In the genomic region with DNA sequence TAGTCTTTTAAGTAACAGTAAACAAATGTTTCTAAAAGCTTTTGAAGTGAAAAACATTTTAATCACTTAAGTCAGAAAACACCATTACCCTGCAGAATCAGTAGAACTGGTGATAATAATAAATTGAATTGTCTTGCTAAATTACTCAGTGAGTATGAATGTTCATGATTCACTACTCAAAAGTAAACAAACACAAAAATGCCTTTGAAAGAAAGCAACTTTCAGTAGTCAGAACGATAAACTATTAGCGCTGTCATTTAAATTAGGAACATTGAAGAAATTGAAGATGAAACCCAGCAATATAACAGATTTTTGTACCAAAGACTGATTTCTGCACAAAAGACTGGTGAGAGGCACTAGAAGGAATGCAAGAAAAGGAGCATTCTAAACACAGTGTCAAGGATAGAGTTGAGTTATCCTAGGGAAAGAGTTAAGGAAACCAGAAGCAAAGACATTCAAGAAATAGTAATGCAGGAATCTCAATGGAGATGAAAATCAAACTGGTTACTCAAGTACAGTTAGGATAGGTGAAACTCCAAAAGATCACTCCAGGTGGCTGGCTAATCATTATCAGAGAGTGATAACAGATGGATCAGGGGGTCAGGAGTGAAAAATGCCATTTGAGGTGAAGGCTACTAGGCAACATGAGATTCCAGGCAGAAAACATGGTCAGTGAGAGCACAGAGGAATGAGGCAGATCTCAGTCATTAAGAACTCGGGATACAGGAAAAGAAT, we compare ENCODE assay signal across 1 cellular context.
TF ChIP-seq lines count a peak whose summit lies in the region.

No MANE protein-coding gene starts in this region.

TF ChIP-seq in HepG2, 621 proteins besides CTCF, POLR2A, EP300 and RAD21 (continued from another document):
- TF ChIP-seq ZMYM4 (CRISPR knock-in tag; IDR thresholded peaks at IDR 0.05) (peak; percentile 32; the same call in 1 of the 2 replicates), ZNF326 (CRISPR knock-in tag; IDR thresholded peaks at IDR 0.05; ENCODE audit: borderline replicate concordance) (no peak)
TF ChIP-seq in HepG2: peak in this region for 3.
